Comparison of ENCODE assay signal across 1 cellular context in the genomic region with DNA sequence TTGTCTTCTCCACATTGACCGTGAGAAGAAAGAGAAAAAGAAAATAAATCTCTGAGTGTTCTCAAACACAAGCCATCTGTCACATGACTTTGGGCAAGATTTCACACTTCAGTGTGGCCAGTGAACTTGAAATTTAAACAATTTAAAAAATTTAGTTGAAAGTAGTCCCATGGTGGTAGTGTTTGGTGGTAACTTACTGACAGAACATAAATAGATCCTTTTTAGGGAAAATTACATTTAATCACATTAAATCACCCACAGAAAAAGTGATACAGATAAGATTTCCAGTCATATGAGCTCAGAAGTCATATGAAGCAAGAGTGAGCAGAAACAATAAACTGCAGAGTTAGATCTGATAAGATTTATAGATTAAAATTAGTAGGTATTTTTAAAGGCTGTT.
TF ChIP-seq lines count a peak whose summit lies in the region.

No MANE protein-coding gene starts in this region.

TF ChIP-seq in H1, 55 proteins besides CTCF, POLR2A, EP300 and RAD21 (continued from another document):
- TF ChIP-seq SUZ12 (IDR thresholded peaks at IDR 0.05; ENCODE audit: low read length) (no peak), RBBP5 (IDR thresholded peaks at IDR 0.05; ENCODE audit: borderline replicate concordance, low read depth, low read length) (no peak), SIRT6 (IDR thresholded peaks at IDR 0.05; ENCODE audit: low read length) (no peak), JUN (IDR thresholded peaks at IDR 0.05; ENCODE audit: low read depth, low read length) (no peak), CHD1 (IDR thresholded peaks at IDR 0.05; ENCODE audit: low read depth, low read length) (no peak)
